Comparison of ENCODE assay signal across 17 cellular contexts in the genomic region with DNA sequence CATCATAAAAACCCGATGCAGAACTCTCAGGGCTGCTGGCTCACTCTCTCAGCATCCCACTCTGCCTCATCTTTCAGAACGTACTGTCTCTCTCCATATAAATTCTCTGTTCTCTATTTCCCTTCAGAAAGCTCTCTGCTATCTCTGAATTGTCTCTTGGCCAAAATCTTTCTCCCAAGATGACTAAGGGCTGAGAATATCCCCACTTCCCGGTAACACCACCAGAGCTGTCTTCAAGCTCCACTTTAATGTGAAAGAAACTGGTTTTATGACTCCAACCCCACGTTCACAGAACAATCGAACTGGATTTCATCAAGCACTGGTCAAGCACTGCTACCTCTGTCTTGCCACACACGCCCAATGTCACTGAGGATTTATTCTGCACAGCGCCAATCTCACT. TPM values are rescaled to one million over a fixed set of nuclear protein-coding genes. Genes with fewer than 3 reads are reported as not detected.
DNase-seq lines count a peak whose midpoint lies in the region; ATAC-seq, FAIRE-seq and TF ChIP-seq lines count a peak whose summit lies in the region.
"Had no signal": no experiment of that assay in that cellular context is flagged by ENCODE, and none has a peak within 500 bp of the region (broad histone marks: within the 10 kb centered on the region; RNA-seq: fewer than 3 reads in every experiment).

No MANE protein-coding gene starts in this region.

- DNase-seq in HepG2 (ENCODE audit: low spot score) (no peak), right lobe of liver (no peak), WTC11 (ENCODE audit: low spot score) (no peak), neural crest cell (ENCODE audit: low read depth, low spot score) (no peak), GM19238 (ENCODE audit: insufficient read length, low spot score) (no peak)
- DNase-seq: C1 segment of cervical spinal cord; Caco-2; CD4-positive, CD25-positive, alpha-beta regulatory T cell; CD8-positive, alpha-beta T cell; DMS153; GOT3; HFFc6 had no signal

- H3K9me3 Mint-ChIP-seq in WTC11 = no peaks in the 10 kb centered on the region
- H3K9me3 Mint-ChIP-seq in neural crest cell = no peaks in the 10 kb centered on the region
- H3K9me3 Mint-ChIP-seq: CD4-positive, CD25-positive, alpha-beta regulatory T cell; CD8-positive, alpha-beta T cell; HFFc6 had no signal

- H3K27ac ChIP-seq in HepG2 (ENCODE audit: extremely low read length, insufficient read depth, low read length) (no peak overlapping the region), right lobe of liver (no peak overlapping the region)

- CTCF ChIA-PET in HepG2 (lab: Yijun Ruan, JAX; ENCODE audit: low intra/inter-chr PET ratio, low total read pairs) (no interaction called here), WTC11 (lab: Charles Lee) (no interaction called here)

- H3K4me1 ChIP-seq in HepG2 (ENCODE audit: insufficient read depth, low read length) (no peaks in the 10 kb centered on the region), right lobe of liver (no peaks in the 10 kb centered on the region)
- H3K4me1 ChIP-seq: Caco-2, HAP-1 had no signal

- POLR2A ChIA-PET in HepG2 (lab: Yijun Ruan, JAX) (no interaction called here), WTC11 (lab: Charles Lee) (no interaction called here)

- 98% methylated on average over 7 of the region's 7 CpGs for WGBS in HepG2 (ENCODE audit: low lambda C conversion rate)
- WGBS in right lobe of liver (ENCODE audit: insufficient coverage, low coverage, low lambda C conversion rate, missing lambda C conversion rate) = 87% methylated on average over 7 of the region's 7 CpGs

- H3K27me3 Mint-ChIP-seq in WTC11 (ENCODE audit: low read depth) (no peaks in the 10 kb centered on the region), neural crest cell (ENCODE audit: low read depth) (no peaks in the 10 kb centered on the region)
- H3K27me3 Mint-ChIP-seq: CD4-positive, CD25-positive, alpha-beta regulatory T cell had no signal

- H3K4me3 ChIP-seq in HepG2 (replicated peaks in 1 of 3; ENCODE audit: insufficient read depth in 1 of 3, low read depth in 2 of 3, low read length in 3 of 3) (no peak overlapping the region), right lobe of liver (no peak overlapping the region)
- H3K4me3 ChIP-seq: HAP-1 had no signal

- no peak overlapping the region for H3K9ac ChIP-seq in HepG2 (ENCODE audit: insufficient read depth, low read depth, low read length)

- TF ChIP-seq EP300 in HepG2 (IDR thresholded peaks at IDR 0.05; ENCODE audit: low read depth in 2 of 2, low read length in 2 of 2) (no peak), HepG2 (CRISPR knock-in tag; IDR thresholded peaks at IDR 0.05; ENCODE audit: borderline replicate concordance) (no peak)

- TSS peak; percentile 39 for BruUV-seq in HepG2 (replicated peaks; lab: Mats Ljungman, UMichigan)

- intact Hi-C loops in HepG2 (cut with micrococcal nuclease; ENCODE audit: unreplicated experiment) (no loop called here), right lobe of liver (cut with DNase I) (no loop called here)

- H3K4me1 Mint-ChIP-seq in WTC11 (peaks cover 19% of the 10 kb centered on the region), neural crest cell (peaks cover 22% of the 10 kb centered on the region)

- H4K20me1 ChIP-seq in HepG2 (ENCODE audit: insufficient read depth, low read length) = peaks cover 6% of the 10 kb centered on the region; the same call in 1 of the 2 replicates

- no peak for TF ChIP-seq CTCF in HepG2 (CRISPR knock-in tag; IDR thresholded peaks at IDR 0.05)
- TF ChIP-seq CTCF in right lobe of liver (IDR thresholded peaks at IDR 0.05) = no peak
- no peak for TF ChIP-seq CTCF in WTC11 (IDR thresholded peaks at IDR 0.05)
- TF ChIP-seq CTCF in neural crest cell (conservative IDR thresholded peaks at IDR 0.05) = no peak

- no peak for FAIRE-seq in HepG2 (lab: Jason Lieb, UNC)
- FAIRE-seq: G401.6, GM12892, H54 had no signal

- in situ Hi-C loops in HepG2 (cut with HindIII; ENCODE audit: extremely low pct_ligation_motif_present, low pct_unique_long_range_greater_than_20kb) = no loop called here

- no peak for TF ChIP-seq RAD21 in HepG2 (CRISPR knock-in tag; IDR thresholded peaks at IDR 0.05)

- H3K4me2 ChIP-seq in HepG2 (ENCODE audit: low read depth, low read length) = no peak overlapping the region

- H3K27me3 ChIP-seq in HepG2 (ENCODE audit: control insufficient read depth in 1 of 2, insufficient read depth in 2 of 2, low read length in 2 of 2) (no peaks in the 10 kb centered on the region), right lobe of liver (no peaks in the 10 kb centered on the region)

- peaks cover 18% of the 10 kb centered on the region for H3K36me3 Mint-ChIP-seq in WTC11
- H3K36me3 Mint-ChIP-seq in neural crest cell (ENCODE audit: low read depth) = peaks cover 11% of the 10 kb centered on the region

- TF ChIP-seq POLR2A in HepG2 (IDR thresholded peaks at IDR 0.05; ENCODE audit: insufficient read depth in 1 of 2, low read depth in 2 of 2, low read length in 2 of 2) (no peak), right lobe of liver (IDR thresholded peaks at IDR 0.05) (no peak), GM18505 (IDR thresholded peaks at IDR 0.05; ENCODE audit: borderline replicate concordance, extremely low read depth, insufficient read depth, insufficient read length) (no peak)

- H3K9me3 ChIP-seq in HepG2 (ENCODE audit: low read length) = no peaks in the 10 kb centered on the region
- H3K9me3 ChIP-seq in right lobe of liver = no peaks in the 10 kb centered on the region
- H3K9me3 ChIP-seq: Caco-2, HAP-1 had no signal

- H3K4me3 Mint-ChIP-seq in WTC11 (no peak overlapping the region), neural crest cell (no peak overlapping the region)
- H3K4me3 Mint-ChIP-seq: CD8-positive, alpha-beta T cell; HFFc6 had no signal

- H3K36me3 ChIP-seq in HepG2 (replicated peaks in 1 of 2; ENCODE audit: control insufficient read depth in 1 of 2, insufficient read depth in 2 of 2, low read length in 2 of 2) (peaks cover 26 to 39% of the 10 kb centered on the region in 2 experiments), right lobe of liver (peaks cover 0 to 12% (median 9%) of the 10 kb centered on the region in 4 donors)

- ATAC-seq in HepG2 (no peak), right lobe of liver (no peak), WTC11 (no peak), GM18505 (IDR thresholded peaks at IDR 0.05; ENCODE audit: unreplicated experiment) (no peak)
- ATAC-seq: CD8-positive, alpha-beta T cell had no signal

- H3K27ac Mint-ChIP-seq in WTC11 (peak overlapping the region; percentile 45; the same call in 1 of the 2 replicates), neural crest cell (ENCODE audit: unreplicated experiment) (peak overlapping the region; percentile 93)
- H3K27ac Mint-ChIP-seq: CD8-positive, alpha-beta T cell; HFFc6 had no signal

- no peak overlapping the region for H2AFZ ChIP-seq in HepG2 (ENCODE audit: low read length)

- H3K79me2 ChIP-seq in HepG2 (ENCODE audit: insufficient read depth, low read length) = peaks cover 47% of the 10 kb centered on the region

RNA-seq across cellular contexts. Expression of gene TGFBRAP1, which starts 22.4 kb away (rescaled TPM):
- total RNA-seq in HepG2 (2016; rRNA removed; fragmentation: Illumina TruSeq; extraction: Trizol) = 22.9 and 27.0 TPM in 2 replicates
- 4.1 and 4.4 TPM in 2 replicates for total RNA-seq in HepG2 (2016; cell fraction: cytosol; rRNA removed; fragmentation: Illumina TruSeq; extraction: Trizol; ENCODE audit: low read depth)
- 22.6 and 23.2 TPM in 2 replicates for total RNA-seq in HepG2 (2016; cell fraction: insoluble cytoplasmic fraction; rRNA removed; fragmentation: Illumina TruSeq; extraction: Trizol)
- total RNA-seq in HepG2 (2016; cell fraction: membrane; rRNA removed; fragmentation: Illumina TruSeq; extraction: Trizol) = 14.4 and 14.7 TPM in 2 replicates
- 18.8 and 20.1 TPM in 2 replicates for total RNA-seq in HepG2 (2016; cell fraction: nucleus; rRNA removed; fragmentation: Illumina TruSeq; extraction: Trizol)
- 12.7 and 13.4 TPM in 2 replicates for polyA plus RNA-seq in HepG2 (2011; rRNA removed)
- polyA plus RNA-seq in HepG2 (2011; cell fraction: cytosol; rRNA removed) = 10.5 and 11.2 TPM in 2 replicates
- 11.8 and 12.4 TPM in 2 replicates for polyA plus RNA-seq in HepG2 (2011; cell fraction: nucleus; rRNA removed)
- 13.4 and 13.9 TPM in 2 replicates for polyA plus RNA-seq in HepG2 (2012)
- 1.4 TPM in 2 replicates for polyA plus RNA-seq in HepG2 (2016; cell fraction: cytosol; fragmentation: Illumina TruSeq; extraction: Trizol; ENCODE audit: low read depth)
- polyA plus RNA-seq in HepG2 (2016; cell fraction: insoluble cytoplasmic fraction; fragmentation: Illumina TruSeq; extraction: Trizol; ENCODE audit: low read depth) = 20.3 and 22.7 TPM in 2 replicates
- 6.8 and 6.9 TPM in 2 replicates for polyA plus RNA-seq in HepG2 (2016; cell fraction: membrane; fragmentation: Illumina TruSeq; extraction: Trizol; ENCODE audit: low read depth)
- polyA plus RNA-seq in HepG2 (2016; cell fraction: nucleus; fragmentation: Illumina TruSeq; extraction: Trizol; ENCODE audit: insufficient read depth, low read depth) = 27.0 and 31.2 TPM in 2 replicates
- polyA minus RNA-seq in HepG2 (2011; rRNA and poly(A)+ RNA removed; ENCODE audit: low replicate concordance) = 27.6 and 32.1 TPM in 2 replicates
- 12.0 and 15.4 TPM in 2 replicates for polyA minus RNA-seq in HepG2 (2011; cell fraction: cytosol; rRNA and poly(A)+ RNA removed)
- 14.9 and 16.4 TPM in 2 replicates for polyA minus RNA-seq in HepG2 (2011; cell fraction: nucleus; rRNA and poly(A)+ RNA removed)
- total RNA-seq in right lobe of liver = 10 to 100 TPM in 2 of 6 experiments, 1 to 10 TPM in 4; 5.7 to 11.2 (median 7.1) TPM
- 15.8 to 16.3 TPM (median 16.3 TPM) in 3 replicates for total RNA-seq in WTC11 (2021)
- total RNA-seq in neural crest cell = 19.6 and 23.8 TPM in 2 replicates

RNA-seq across cellular contexts. Expression of gene C2orf49, which starts 30.2 kb away (rescaled TPM):
- 28.8 and 35.6 TPM in 2 replicates for total RNA-seq in HepG2 (2016; rRNA removed; fragmentation: Illumina TruSeq; extraction: Trizol)
- 13.5 and 14.5 TPM in 2 replicates for total RNA-seq in HepG2 (2016; cell fraction: cytosol; rRNA removed; fragmentation: Illumina TruSeq; extraction: Trizol; ENCODE audit: low read depth)
- total RNA-seq in HepG2 (2016; cell fraction: insoluble cytoplasmic fraction; rRNA removed; fragmentation: Illumina TruSeq; extraction: Trizol) = 30.8 and 40.4 TPM in 2 replicates
- 17.9 and 19.2 TPM in 2 replicates for total RNA-seq in HepG2 (2016; cell fraction: membrane; rRNA removed; fragmentation: Illumina TruSeq; extraction: Trizol)
- 16.1 and 20.5 TPM in 2 replicates for total RNA-seq in HepG2 (2016; cell fraction: nucleus; rRNA removed; fragmentation: Illumina TruSeq; extraction: Trizol)
- polyA plus RNA-seq in HepG2 (2011; rRNA removed) = 21.6 and 24.7 TPM in 2 replicates
- polyA plus RNA-seq in HepG2 (2011; cell fraction: cytosol; rRNA removed) = 10.0 and 13.2 TPM in 2 replicates
- polyA plus RNA-seq in HepG2 (2011; cell fraction: nucleus; rRNA removed) = 9.5 and 13.6 TPM in 2 replicates
- 28.0 and 30.9 TPM in 2 replicates for polyA plus RNA-seq in HepG2 (2012)
- 4.6 and 4.9 TPM in 2 replicates for polyA plus RNA-seq in HepG2 (2016; cell fraction: cytosol; fragmentation: Illumina TruSeq; extraction: Trizol; ENCODE audit: low read depth)
- polyA plus RNA-seq in HepG2 (2016; cell fraction: insoluble cytoplasmic fraction; fragmentation: Illumina TruSeq; extraction: Trizol; ENCODE audit: low read depth) = 31.3 and 31.7 TPM in 2 replicates
- polyA plus RNA-seq in HepG2 (2016; cell fraction: membrane; fragmentation: Illumina TruSeq; extraction: Trizol; ENCODE audit: low read depth) = 5.2 and 7.1 TPM in 2 replicates
- 19.7 and 25.5 TPM in 2 replicates for polyA plus RNA-seq in HepG2 (2016; cell fraction: nucleus; fragmentation: Illumina TruSeq; extraction: Trizol; ENCODE audit: insufficient read depth, low read depth)
- 6.4 and 9.7 TPM in 2 replicates for polyA minus RNA-seq in HepG2 (2011; rRNA and poly(A)+ RNA removed; ENCODE audit: low replicate concordance)
- polyA minus RNA-seq in HepG2 (2011; cell fraction: cytosol; rRNA and poly(A)+ RNA removed) = 14.1 and 14.5 TPM in 2 replicates
- 27.2 and 30.3 TPM in 2 replicates for polyA minus RNA-seq in HepG2 (2011; cell fraction: nucleus; rRNA and poly(A)+ RNA removed)
- total RNA-seq in right lobe of liver = 1 to 10 TPM; 3.9 to 7.4 (median 6.4) TPM
- 15.9 to 17.2 TPM (median 16.6 TPM) in 3 replicates for total RNA-seq in WTC11 (2021)
- total RNA-seq in neural crest cell = 19.9 and 20.0 TPM in 2 replicates
